9 cellular contexts compared by ENCODE assay signal in genomic region chr6:82006027-82006738, GRCh38.
DNase-seq lines count a peak whose midpoint lies in the region; ATAC-seq and TF ChIP-seq lines count a peak whose summit lies in the region.
"Had no signal": no experiment of that assay in that cellular context is flagged by ENCODE, and none has a peak within 500 bp of the region (broad histone marks: within the 10 kb centered on the region; RNA-seq: fewer than 3 reads in every experiment).

No MANE protein-coding gene starts in this region.

- H3F3A ChIP-seq in GM23338 (replicated peaks; ENCODE audit: low read depth): no peaks in the 10 kb centered on the region
- no peaks in the 10 kb centered on the region for H3F3A ChIP-seq in Loucy (ENCODE audit: low read depth)

- H3K27me3 ChIP-seq in GM23338 (ENCODE audit: insufficient read depth) (no peaks in the 10 kb centered on the region), Loucy (ENCODE audit: insufficient read depth, low read length, poor library complexity, severe bottlenecking) (no peaks in the 10 kb centered on the region), liver (ENCODE audit: control insufficient read depth in 4 of 4, insufficient read depth in 4 of 4, low read length in 3 of 4) (no peaks in the 10 kb centered on the region)
- H3K27me3 ChIP-seq: BLaER1 had no signal

- ATAC-seq in GM23338: peak; percentile 83

- H2AFZ ChIP-seq in GM23338: no peak overlapping the region
- peak overlapping the region; percentile 88; the same call in 1 of the 2 replicates for H2AFZ ChIP-seq in Loucy (ENCODE audit: low read length)

- no peaks in the 10 kb centered on the region for H4K20me1 ChIP-seq in GM23338 (replicated peaks; ENCODE audit: insufficient read depth)
- no peaks in the 10 kb centered on the region for H4K20me1 ChIP-seq in Loucy (ENCODE audit: insufficient read depth, low read length, poor library complexity, severe bottlenecking)
- H4K20me1 ChIP-seq: BLaER1 had no signal

- peaks cover 1% of the 10 kb centered on the region; the same call in 1 of the 2 replicates for H3K4me1 ChIP-seq in GM23338 (ENCODE audit: insufficient read depth)
- H3K4me1 ChIP-seq in Loucy (ENCODE audit: insufficient read depth, low read length, poor library complexity, severe bottlenecking): peaks cover 19% of the 10 kb centered on the region
- H3K4me1 ChIP-seq in liver (ENCODE audit: control insufficient read depth in 4 of 4, insufficient read depth in 4 of 4, low read length in 3 of 4): no peaks in the 10 kb centered on the region
- H3K4me1 ChIP-seq: BLaER1 had no signal

- in situ Hi-C loops in astrocyte of the spinal cord (cut with HindIII; ENCODE audit: low sequenced_read_pairs): no loop called here

- H3K79me2 ChIP-seq in GM23338 (replicated peaks; ENCODE audit: insufficient read depth) (no peaks in the 10 kb centered on the region), Loucy (ENCODE audit: insufficient read depth, low read length) (peaks cover 35% of the 10 kb centered on the region; the same call in 1 of the 2 replicates)

- peaks cover 17% of the 10 kb centered on the region; the same call in 2 of the 3 replicates for H3K36me3 Mint-ChIP-seq in GM23338 (ENCODE audit: low read depth)
- no peaks in the 10 kb centered on the region for H3K36me3 Mint-ChIP-seq in immature natural killer cell

- H3K4me2 ChIP-seq in GM23338: no peak overlapping the region
- peak overlapping the region; percentile 9 for H3K4me2 ChIP-seq in Loucy (ENCODE audit: low read depth, low read length, poor library complexity, severe bottlenecking)
- H3K4me2 ChIP-seq: BLaER1 had no signal

- H3K4me3 Mint-ChIP-seq in GM23338 (no peak overlapping the region), immature natural killer cell (no peak overlapping the region)

- no peak overlapping the region for H3K9ac ChIP-seq in Loucy (ENCODE audit: low read depth, low read length, poor library complexity, severe bottlenecking)
- no peak overlapping the region for H3K9ac ChIP-seq in liver (ENCODE audit: low read depth in 1 of 2, low read length in 2 of 2)
- H3K9ac ChIP-seq: BLaER1 had no signal

- WGBS in liver: 73% methylated on average over 5 of the region's 5 CpGs

- TF ChIP-seq CTCF in GM23338 (conservative IDR thresholded peaks at IDR 0.05; ENCODE audit: low read depth in 2 of 2): peak; percentile 75 to 80
- TF ChIP-seq CTCF in Loucy (conservative IDR thresholded peaks at IDR 0.05; ENCODE audit: low read length): peak; percentile 93
- peak; percentile 70 for TF ChIP-seq CTCF in astrocyte of the spinal cord (IDR thresholded peaks at IDR 0.05; ENCODE audit: low read depth, low read length)
- peak; percentile 53 for TF ChIP-seq CTCF in liver (IDR thresholded peaks at IDR 0.05; ENCODE audit: low read depth, low read length, missing input control)

- H3K4me3 ChIP-seq in GM23338 (no peak overlapping the region), Loucy (ENCODE audit: low read length, poor library complexity, severe bottlenecking) (no peak overlapping the region), astrocyte of the spinal cord (ENCODE audit: low read depth, low read length) (no peak overlapping the region), liver (ENCODE audit: low read depth in 1 of 3, low read length in 3 of 3) (no peak overlapping the region)
- H3K4me3 ChIP-seq: BLaER1 had no signal

- H3K27ac Mint-ChIP-seq in GM23338: no peak overlapping the region
- H3K27ac Mint-ChIP-seq in immature natural killer cell: no peak overlapping the region

- H3K4me1 Mint-ChIP-seq in GM23338 (peaks cover 3% of the 10 kb centered on the region; the same call in 2 of the 3 replicates), immature natural killer cell (no peaks in the 10 kb centered on the region)

- H3K27me3 Mint-ChIP-seq in GM23338 (ENCODE audit: insufficient read depth, low read depth, poor library complexity): no peaks in the 10 kb centered on the region
- H3K27me3 Mint-ChIP-seq in immature natural killer cell (ENCODE audit: low read depth in 3 of 3): peaks cover 0 to 2% (median 0%) of the 10 kb centered on the region in 3 donors

- H3K9me3 ChIP-seq in Loucy (ENCODE audit: insufficient read depth, low read depth, low read length): peaks cover 24% of the 10 kb centered on the region; the same call in 1 of the 2 replicates
- no peaks in the 10 kb centered on the region for H3K9me3 ChIP-seq in liver (ENCODE audit: control insufficient read depth in 4 of 4, low read length in 3 of 4)
- H3K9me3 ChIP-seq: BLaER1 had no signal

- DNase-seq in NCI-H146 (lab: John Stamatoyannopoulos, UW) (peak; percentile 8), NCI-H146 treated with DMSO at 0.1 percent for 48 hours (lab: John Stamatoyannopoulos, UW; ENCODE audit: unreplicated experiment) (no peak), GM23338 (ENCODE audit: low spot score) (peak; percentile 63), astrocyte of the spinal cord (ENCODE audit: low read depth, low spot score) (peak; percentile 62), immature natural killer cell (no peak), ureter (ENCODE audit: low spot score) (no peak)

- no peak overlapping the region for H3K27ac ChIP-seq in GM23338 (ENCODE audit: low read depth)
- H3K27ac ChIP-seq in liver (ENCODE audit: low read depth in 1 of 2, low read length in 2 of 2): no peak overlapping the region
- H3K27ac ChIP-seq: BLaER1 had no signal

- H3K9me2 ChIP-seq in GM23338 (ENCODE audit: insufficient read depth) (0 out of 2 replicates have a peak, but pooled peaks cover 2% of the 10 kb centered on the region), Loucy (replicated peaks; ENCODE audit: low read depth, low read length) (no peaks in the 10 kb centered on the region)

- 0 out of 2 replicates have a peak, but pooled peaks cover 3% of the 10 kb centered on the region for H3K36me3 ChIP-seq in GM23338 (ENCODE audit: insufficient read depth)
- no peaks in the 10 kb centered on the region; the same call in 1 of the 2 replicates for H3K36me3 ChIP-seq in Loucy (ENCODE audit: insufficient read depth, low read length)
- H3K36me3 ChIP-seq in liver (ENCODE audit: control insufficient read depth in 4 of 4, insufficient read depth in 3 of 4, low read depth in 1 of 4, low read length in 3 of 4): no peaks in the 10 kb centered on the region
- H3K36me3 ChIP-seq: BLaER1 had no signal

- H3K9me3 Mint-ChIP-seq in GM23338 (peaks cover 46% of the 10 kb centered on the region), immature natural killer cell (peaks cover 0 to 9% (median 3%) of the 10 kb centered on the region in 6 donors)

- peak; percentile 76 to 86 for TF ChIP-seq RAD21 in liver (IDR thresholded peaks at IDR 0.05)

TF ChIP-seq in GM23338, 12 proteins besides CTCF, POLR2A, EP300 and RAD21 (continues in another document):
- TF ChIP-seq ETS1 (IDR thresholded peaks at IDR 0.05): no peak

TF ChIP-seq in liver, 16 proteins besides CTCF, POLR2A, EP300 and RAD21:
- TF ChIP-seq HNF4A (conservative IDR thresholded peaks at IDR 0.05) (no peak), SP1 (IDR thresholded peaks at IDR 0.05) (no peak)
TF ChIP-seq in liver: peak in this region for 0.

Comparison
In these comparisons a context has a peak if more than half of its experiments do, and no peak if none do; other contexts are left out.
1. DNase-seq: peak in NCI-H146 (single experiment), GM23338 (single experiment) and astrocyte of the spinal cord (single experiment); none in NCI-H146 treated with DMSO at 0.1 percent for 48 hours (single experiment), immature natural killer cell (0 of 3) and ureter (single experiment).
2. Peak in every context shown above with its lines, with median percentiles within 50 percentile points of each other: CTCF ChIP-seq.